Comparison of ENCODE assay signal across 8 cellular contexts in genomic region chr3:113531826-113532697, GRCh38.
DNase-seq lines count a peak whose midpoint lies in the region; ATAC-seq lines count a peak whose summit lies in the region.

Gene SIDT1, plus strand, starts transcription at chr3:113532555. Its CDS starts 467 bp downstream, at chr3:113533022.

- DNase-seq in DMS114 treated with DMSO at 0.1 percent for 48 hours (lab: John Stamatoyannopoulos, UW; ENCODE audit: unreplicated experiment), result peak; percentile 27
- peak; percentile 67 for DNase-seq in SW480 (ENCODE audit: low spot score)
- peak; percentile 54 for DNase-seq in stimulated activated CD4-positive, alpha-beta T cell treated with anti-CD3 and anti-CD28 coated beads, Interleukin-12 subunit alpha, Interleukin-12 subunit beta, amount 100 ng/mL, for 4 hours
- no peak for DNase-seq in amniotic stem cell (lab: John Stamatoyannopoulos, UW)

- no peaks in the 10 kb centered on the region for H3K36me3 ChIP-seq in HUES48 (ENCODE audit: control insufficient read depth, insufficient read depth, low read length)
- no peaks in the 10 kb centered on the region for H3K36me3 ChIP-seq in iPS-20b (ENCODE audit: insufficient read depth, low read depth, low read length)

- H3K27me3 ChIP-seq in HUES48 (ENCODE audit: control insufficient read depth, insufficient read depth, low read length) (peaks cover 76% of the 10 kb centered on the region), iPS-20b (ENCODE audit: insufficient read depth, low read length) (peaks cover 92% of the 10 kb centered on the region)

- H3K4me1 ChIP-seq in HUES48 (ENCODE audit: control insufficient read depth, insufficient read depth, low read length) (0 out of 2 replicates have a peak, but pooled peaks cover 6% of the 10 kb centered on the region), iPS-20b (ENCODE audit: insufficient read depth, low read length) (no peaks in the 10 kb centered on the region; the same call in 1 of the 2 replicates)

- H3K9ac ChIP-seq in HUES48 (ENCODE audit: low read depth, low read length), result 0 out of 2 replicates have a peak within 1 kb of the TSS, but pooled peaks have one; percentile 10
- peak within 1 kb of the TSS; percentile 38 for H3K9ac ChIP-seq in iPS-20b (ENCODE audit: low read depth, low read length)

- H3K27ac ChIP-seq in HUES48 (ENCODE audit: low read depth, low read length) (no peak within 1 kb of the TSS), angular gyrus (ENCODE audit: low read depth, low read length) (peak within 1 kb of the TSS; percentile 71), iPS-20b (ENCODE audit: low read length) (no peak within 1 kb of the TSS)

- peak; percentile 60 for ATAC-seq in GM21360 (IDR thresholded peaks at IDR 0.05; ENCODE audit: unreplicated experiment)

- H3K4me3 ChIP-seq in HUES48 (ENCODE audit: low read depth, low read length) (peak within 1 kb of the TSS; percentile 69), iPS-20b (ENCODE audit: low read length) (peak within 1 kb of the TSS; percentile 73)

- no peaks in the 10 kb centered on the region for H3K9me3 ChIP-seq in HUES48 (ENCODE audit: control insufficient read depth, insufficient read depth, low read length)
- no peaks in the 10 kb centered on the region for H3K9me3 ChIP-seq in iPS-20b (ENCODE audit: insufficient read depth, low read depth, low read length)
